In genomic region chr2:225137971-225138370, GRCh38 we compare ENCODE assay signal across 16 cellular contexts.
A peak's percentile ranks its signal among the peaks of the same experiment; 100 is the strongest.
DNase-seq lines count a peak whose midpoint lies in the region; ATAC-seq and TF ChIP-seq lines count a peak whose summit lies in the region.
"Had no signal": no experiment of that assay in that cellular context is flagged by ENCODE, and none has a peak within 500 bp of the region (broad histone marks: within the 10 kb centered on the region; RNA-seq: fewer than 3 reads in every experiment).

No MANE protein-coding gene starts in this region.

- no peaks in the 10 kb centered on the region for H3K9me3 ChIP-seq in GM23248 (ENCODE audit: low read depth)
- peaks cover 4% of the 10 kb centered on the region for H3K9me3 ChIP-seq in CD4-positive, alpha-beta T cell (ENCODE audit: control insufficient read depth, low read length)
- H3K9me3 ChIP-seq: BLaER1 treated with 17β-estradiol and CSF1 and Interleukin-3, amounts not matched to agents 10 nM and 100 nM; SJSA1 had no signal

- H3K9ac ChIP-seq in GM23248 = no peak overlapping the region
- H3K9ac ChIP-seq: BLaER1 treated with 17β-estradiol and CSF1 and Interleukin-3, amounts not matched to agents 10 nM and 100 nM had no signal

- no peaks in the 10 kb centered on the region for H4K20me1 ChIP-seq in GM23248 (ENCODE audit: insufficient read depth)
- H4K20me1 ChIP-seq: BLaER1 treated with 17β-estradiol and CSF1 and Interleukin-3, amounts not matched to agents 10 nM and 100 nM had no signal

- peaks cover 5% of the 10 kb centered on the region for H3K9me3 Mint-ChIP-seq in CD4-positive, alpha-beta T cell
- H3K9me3 Mint-ChIP-seq: H9 had no signal

- H3K4me1 ChIP-seq in GM23248 (ENCODE audit: insufficient read depth) = no peaks in the 10 kb centered on the region
- H3K4me1 ChIP-seq in foreskin keratinocyte = no peaks in the 10 kb centered on the region
- H3K4me1 ChIP-seq: BLaER1 treated with 17β-estradiol and CSF1 and Interleukin-3, amounts not matched to agents 10 nM and 100 nM; SJSA1 had no signal

- H3K4me2 ChIP-seq in GM23248 (ENCODE audit: unreplicated experiment) = no peak overlapping the region
- H3K4me2 ChIP-seq: BLaER1 treated with 17β-estradiol and CSF1 and Interleukin-3, amounts not matched to agents 10 nM and 100 nM had no signal

- no peak for ATAC-seq in foreskin keratinocyte
- no peak for ATAC-seq in CD4-positive, alpha-beta T cell (ENCODE audit: poor library complexity)
- no peak for ATAC-seq in HG03442 (IDR thresholded peaks at IDR 0.05; ENCODE audit: unreplicated experiment)
- ATAC-seq: K562 had no signal

- no peaks in the 10 kb centered on the region for H3K36me3 Mint-ChIP-seq in CD4-positive, alpha-beta T cell (ENCODE audit: low read depth)

- DNase-seq in GM23248 = peak; percentile 50
- DNase-seq in RKO (ENCODE audit: low spot score) = peak; percentile 3
- DNase-seq in epithelial cell of esophagus (ENCODE audit: low read depth) = peak; percentile 64
- DNase-seq in foreskin keratinocyte = peak; percentile 28 to 34
- DNase-seq in DMS114 treated with DMSO at 0.1 percent for 48 hours (lab: John Stamatoyannopoulos, UW; ENCODE audit: unreplicated experiment) = no peak
- no peak for DNase-seq in CD4-positive, alpha-beta T cell
- DNase-seq: CD8-positive, alpha-beta memory T cell; H9; NCI-H1417; NCI-H187; NCI-H226; NCI-H524 treated with DMSO at 0.1 percent for 48 hours had no signal

- 45 to 46% methylated on average over 2 of the region's 2 CpGs for WGBS in GM23248 (ENCODE audit: low coverage in 1 of 2, low lambda C conversion rate in 2 of 2, missing lambda C conversion rate in 2 of 2), 2 experiments

- H3K27me3 ChIP-seq in GM23248 (replicated peaks; ENCODE audit: insufficient read depth) = no peaks in the 10 kb centered on the region
- H3K27me3 ChIP-seq in foreskin keratinocyte = no peaks in the 10 kb centered on the region
- no peaks in the 10 kb centered on the region for H3K27me3 ChIP-seq in CD4-positive, alpha-beta T cell (ENCODE audit: control insufficient read depth, insufficient read depth, low read length)
- H3K27me3 ChIP-seq: BLaER1 treated with 17β-estradiol and CSF1 and Interleukin-3, amounts not matched to agents 10 nM and 100 nM had no signal

- H3K4me3 ChIP-seq in GM23248 (no peak overlapping the region), epithelial cell of esophagus (ENCODE audit: low read length) (no peak overlapping the region)
- H3K4me3 ChIP-seq: BLaER1 treated with 17β-estradiol and CSF1 and Interleukin-3, amounts not matched to agents 10 nM and 100 nM; K562; SJSA1 had no signal

- POLR2A ChIA-PET in CD4-positive, alpha-beta T cell (lab: Charles Lee) = no interaction called here

- H3K4me1 Mint-ChIP-seq in CD4-positive, alpha-beta T cell (ENCODE audit: low read depth) = no peaks in the 10 kb centered on the region
- H3K4me1 Mint-ChIP-seq: CD8-positive, alpha-beta memory T cell; H9 had no signal

- no peaks in the 10 kb centered on the region for H3F3A ChIP-seq in GM23248 (ENCODE audit: insufficient read depth)

- H3K27ac Mint-ChIP-seq in CD4-positive, alpha-beta T cell = no peak overlapping the region
- H3K27ac Mint-ChIP-seq: CD8-positive, alpha-beta memory T cell had no signal

- H3K9me2 ChIP-seq in GM23248 (ENCODE audit: insufficient read depth) = no peaks in the 10 kb centered on the region

- CTCF ChIA-PET in CD4-positive, alpha-beta T cell (lab: Charles Lee) = interaction anchor here (0.9 kb wide), 1 partner anchor 439 kb away, joined by 3 read pairs; no protein-coding TSS in a partner anchor

- H3K4me3 Mint-ChIP-seq in CD4-positive, alpha-beta T cell = no peak overlapping the region
- H3K4me3 Mint-ChIP-seq: CD8-positive, alpha-beta memory T cell; H9 had no signal

- H3K79me2 ChIP-seq in GM23248 (ENCODE audit: insufficient read depth) = no peaks in the 10 kb centered on the region

- H3K27ac ChIP-seq in GM23248 (no peak overlapping the region), foreskin keratinocyte (no peak overlapping the region)
- no peak overlapping the region for H3K27ac ChIP-seq in CD4-positive, alpha-beta T cell (ENCODE audit: low read depth, low read length)
- H3K27ac ChIP-seq: BLaER1 treated with 17β-estradiol and CSF1 and Interleukin-3, amounts not matched to agents 10 nM and 100 nM; SJSA1 had no signal

- no peaks in the 10 kb centered on the region for H3K36me3 ChIP-seq in GM23248 (ENCODE audit: low read depth)
- H3K36me3 ChIP-seq: BLaER1 treated with 17β-estradiol and CSF1 and Interleukin-3, amounts not matched to agents 10 nM and 100 nM; SJSA1 had no signal

- no peak for TF ChIP-seq CTCF in epithelial cell of esophagus (IDR thresholded peaks at IDR 0.05; ENCODE audit: insufficient read depth, low read depth, low read length, missing control alignments)
- no peak for TF ChIP-seq CTCF in foreskin keratinocyte (conservative IDR thresholded peaks at IDR 0.05)
- no peak for TF ChIP-seq CTCF in CD4-positive, alpha-beta T cell (IDR thresholded peaks at IDR 0.05)

- no peaks in the 10 kb centered on the region for H3K27me3 Mint-ChIP-seq in CD4-positive, alpha-beta T cell

- intact Hi-C loops in CD4-positive, alpha-beta T cell (cut with DNase I, micrococcal nuclease) = no loop called here

- in situ Hi-C loops in GM23248 (cut with MboI) = no loop called here

- no peak overlapping the region for H2AFZ ChIP-seq in GM23248

Comparison
In these comparisons a context has a peak if more than half of its experiments do, and no peak if none do; other contexts are left out.
1. DNase-seq: peak in GM23248 (single experiment), RKO (single experiment), epithelial cell of esophagus (single experiment) and foreskin keratinocyte (2 of 2); none in DMS114 treated with DMSO at 0.1 percent for 48 hours (single experiment) and CD4-positive, alpha-beta T cell (0 of 10).